ENCODE assay signal across 1 cellular context in genomic region chr19:7257148-7258041, GRCh38.
TF ChIP-seq lines count a peak whose summit lies in the region.

No MANE protein-coding gene starts in this region.

TF ChIP-seq in HEK293, 187 proteins besides CTCF, POLR2A, EP300 and RAD21 (continued from another document and continues in another):
- TF ChIP-seq, protein P1, sequence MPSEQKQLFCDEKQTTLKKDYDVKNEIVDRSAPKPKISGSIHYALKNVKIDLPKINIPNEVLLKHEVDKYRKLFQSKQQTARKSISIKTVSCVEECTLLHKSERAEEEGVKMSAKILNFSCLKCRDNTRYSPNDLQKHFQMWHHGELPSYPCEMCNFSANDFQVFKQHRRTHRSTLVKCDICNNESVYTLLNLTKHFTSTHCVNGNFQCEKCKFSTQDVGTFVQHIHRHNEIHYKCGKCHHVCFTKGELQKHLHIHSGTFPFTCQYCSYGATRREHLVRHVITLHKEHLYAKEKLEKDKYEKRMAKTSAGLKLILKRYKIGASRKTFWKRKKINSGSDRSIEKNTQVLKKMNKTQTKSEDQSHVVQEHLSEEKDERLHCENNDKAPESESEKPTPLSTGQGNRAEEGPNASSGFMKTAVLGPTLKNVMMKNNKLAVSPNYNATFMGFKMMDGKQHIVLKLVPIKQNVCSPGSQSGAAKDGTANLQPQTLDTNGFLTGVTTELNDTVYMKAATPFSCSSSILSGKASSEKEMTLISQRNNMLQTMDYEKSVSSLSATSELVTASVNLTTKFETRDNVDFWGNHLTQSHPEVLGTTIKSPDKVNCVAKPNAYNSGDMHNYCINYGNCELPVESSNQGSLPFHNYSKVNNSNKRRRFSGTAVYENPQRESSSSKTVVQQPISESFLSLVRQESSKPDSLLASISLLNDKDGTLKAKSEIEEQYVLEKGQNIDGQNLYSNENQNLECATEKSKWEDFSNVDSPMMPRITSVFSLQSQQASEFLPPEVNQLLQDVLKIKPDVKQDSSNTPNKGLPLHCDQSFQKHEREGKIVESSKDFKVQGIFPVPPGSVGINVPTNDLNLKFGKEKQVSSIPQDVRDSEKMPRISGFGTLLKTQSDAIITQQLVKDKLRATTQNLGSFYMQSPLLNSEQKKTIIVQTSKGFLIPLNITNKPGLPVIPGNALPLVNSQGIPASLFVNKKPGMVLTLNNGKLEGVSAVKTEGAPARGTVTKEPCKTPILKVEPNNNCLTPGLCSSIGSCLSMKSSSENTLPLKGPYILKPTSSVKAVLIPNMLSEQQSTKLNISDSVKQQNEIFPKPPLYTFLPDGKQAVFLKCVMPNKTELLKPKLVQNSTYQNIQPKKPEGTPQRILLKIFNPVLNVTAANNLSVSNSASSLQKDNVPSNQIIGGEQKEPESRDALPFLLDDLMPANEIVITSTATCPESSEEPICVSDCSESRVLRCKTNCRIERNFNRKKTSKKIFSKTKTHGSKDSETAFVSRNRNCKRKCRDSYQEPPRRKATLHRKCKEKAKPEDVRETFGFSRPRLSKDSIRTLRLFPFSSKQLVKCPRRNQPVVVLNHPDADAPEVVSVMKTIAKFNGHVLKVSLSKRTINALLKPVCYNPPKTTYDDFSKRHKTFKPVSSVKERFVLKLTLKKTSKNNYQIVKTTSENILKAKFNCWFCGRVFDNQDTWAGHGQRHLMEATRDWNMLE (tag by site-specific recombination; conservative IDR thresholded peaks at IDR 0.05; ENCODE audit: low read depth): no peak
- TF ChIP-seq ZNF132 (tag by site-specific recombination; IDR thresholded peaks at IDR 0.05; ENCODE audit: borderline replicate concordance) (no peak), ZNF645 (tag by site-specific recombination; IDR thresholded peaks at IDR 0.05) (no peak), ZXDB (tag by site-specific recombination; IDR thresholded peaks at IDR 0.05) (peak; percentile 79), ZNF398 (tag by site-specific recombination; IDR thresholded peaks at IDR 0.05) (peak; percentile 80), SALL2 (tag by site-specific recombination; IDR thresholded peaks at IDR 0.05; ENCODE audit: borderline replicate concordance) (no peak), ZNF670 (tag by site-specific recombination; IDR thresholded peaks at IDR 0.05; ENCODE audit: low read depth) (no peak), ZNF202 (tag by site-specific recombination; IDR thresholded peaks at IDR 0.05; ENCODE audit: borderline replicate concordance) (no peak), ZNF596 (tag by site-specific recombination; IDR thresholded peaks at IDR 0.05) (no peak), ZNF354C (tag by site-specific recombination; IDR thresholded peaks at IDR 0.05; ENCODE audit: borderline replicate concordance, low read depth) (no peak), ZNF391 (tag by site-specific recombination; IDR thresholded peaks at IDR 0.05; ENCODE audit: borderline replicate concordance, low read depth) (no peak; the same call in 1 of the 2 replicates), YY2 (tag by site-specific recombination; IDR thresholded peaks at IDR 0.05) (no peak), ZFP37 (tag by site-specific recombination; IDR thresholded peaks at IDR 0.05) (no peak), ZNF214 (tag by site-specific recombination; IDR thresholded peaks at IDR 0.05; ENCODE audit: borderline replicate concordance) (no peak), KLF1 (tag by site-specific recombination; IDR thresholded peaks at IDR 0.05) (peak; percentile 67), BCL11B (tag by site-specific recombination; IDR thresholded peaks at IDR 0.05; ENCODE audit: low read depth) (no peak), ZNF362 (tag by site-specific recombination; IDR thresholded peaks at IDR 0.05) (peak; percentile 83), SP7 (tag by site-specific recombination; IDR thresholded peaks at IDR 0.05) (peak; percentile 88), ZNF776 (tag by site-specific recombination; IDR thresholded peaks at IDR 0.05; ENCODE audit: borderline replicate concordance) (no peak), ZBTB44 (tag by site-specific recombination; IDR thresholded peaks at IDR 0.05) (no peak), ZNF341 (tag by site-specific recombination; IDR thresholded peaks at IDR 0.05; ENCODE audit: low read depth) (no peak), ZNF23 (tag by site-specific recombination; IDR thresholded peaks at IDR 0.05; ENCODE audit: borderline replicate concordance) (no peak), ZBTB7A (tag by site-specific recombination; IDR thresholded peaks at IDR 0.05; ENCODE audit: low read depth) (no peak), ZNF221 (tag by site-specific recombination; IDR thresholded peaks at IDR 0.05; ENCODE audit: borderline replicate concordance) (no peak), YY1 (tag by site-specific recombination; IDR thresholded peaks at IDR 0.05) (no peak), ZNF707 (tag by site-specific recombination; IDR thresholded peaks at IDR 0.05) (no peak), KLF16 (tag by site-specific recombination; IDR thresholded peaks at IDR 0.05) (no peak), KLF7 (tag by site-specific recombination; IDR thresholded peaks at IDR 0.05; ENCODE audit: borderline replicate concordance) (no peak), BCL11A (tag by site-specific recombination; IDR thresholded peaks at IDR 0.05; ENCODE audit: low read depth) (no peak), ZEB2 (tag by site-specific recombination; IDR thresholded peaks at IDR 0.05) (peak; percentile 78; the same call in 1 of the 2 replicates), FEZF1 (tag by site-specific recombination; IDR thresholded peaks at IDR 0.05) (no peak), ZSCAN4 (tag by site-specific recombination; IDR thresholded peaks at IDR 0.05) (no peak), ZNF24 (tag by site-specific recombination; IDR thresholded peaks at IDR 0.05) (peak; percentile 56; the same call in 1 of the 2 replicates), GLIS2 (tag by site-specific recombination; IDR thresholded peaks at IDR 0.05) (no peak), ZNF449 (tag by site-specific recombination; IDR thresholded peaks at IDR 0.05) (no peak), ZNF433 (tag by site-specific recombination; IDR thresholded peaks at IDR 0.05; ENCODE audit: low read depth) (no peak), ZIC2 (tag by site-specific recombination; IDR thresholded peaks at IDR 0.05) (no peak), KLF10 (tag by site-specific recombination; IDR thresholded peaks at IDR 0.05) (peak; percentile 84; the same call in 1 of the 2 replicates), ZNF623 (tag by site-specific recombination; IDR thresholded peaks at IDR 0.05) (no peak), ZNF157 (tag by site-specific recombination; IDR thresholded peaks at IDR 0.05) (no peak), ZNF426 (tag by site-specific recombination; IDR thresholded peaks at IDR 0.05) (no peak), SP3 (tag by site-specific recombination; IDR thresholded peaks at IDR 0.05) (peak; percentile 55), ZNF302 (tag by site-specific recombination; IDR thresholded peaks at IDR 0.05; ENCODE audit: low read depth) (no peak), ZNF514 (tag by site-specific recombination; IDR thresholded peaks at IDR 0.05) (no peak), ZNF529 (tag by site-specific recombination; IDR thresholded peaks at IDR 0.05; ENCODE audit: insufficient replicate concordance) (no peak), PRDM1 (tag by site-specific recombination; IDR thresholded peaks at IDR 0.05) (peak; percentile 72), ZNF140 (tag by site-specific recombination; IDR thresholded peaks at IDR 0.05) (no peak), TRIM28 (IDR thresholded peaks at IDR 0.05; ENCODE audit: borderline replicate concordance, low read length) (no peak), ZNF843 (tag by site-specific recombination; IDR thresholded peaks at IDR 0.05) (no peak)
- TF ChIP-seq, protein P2, sequence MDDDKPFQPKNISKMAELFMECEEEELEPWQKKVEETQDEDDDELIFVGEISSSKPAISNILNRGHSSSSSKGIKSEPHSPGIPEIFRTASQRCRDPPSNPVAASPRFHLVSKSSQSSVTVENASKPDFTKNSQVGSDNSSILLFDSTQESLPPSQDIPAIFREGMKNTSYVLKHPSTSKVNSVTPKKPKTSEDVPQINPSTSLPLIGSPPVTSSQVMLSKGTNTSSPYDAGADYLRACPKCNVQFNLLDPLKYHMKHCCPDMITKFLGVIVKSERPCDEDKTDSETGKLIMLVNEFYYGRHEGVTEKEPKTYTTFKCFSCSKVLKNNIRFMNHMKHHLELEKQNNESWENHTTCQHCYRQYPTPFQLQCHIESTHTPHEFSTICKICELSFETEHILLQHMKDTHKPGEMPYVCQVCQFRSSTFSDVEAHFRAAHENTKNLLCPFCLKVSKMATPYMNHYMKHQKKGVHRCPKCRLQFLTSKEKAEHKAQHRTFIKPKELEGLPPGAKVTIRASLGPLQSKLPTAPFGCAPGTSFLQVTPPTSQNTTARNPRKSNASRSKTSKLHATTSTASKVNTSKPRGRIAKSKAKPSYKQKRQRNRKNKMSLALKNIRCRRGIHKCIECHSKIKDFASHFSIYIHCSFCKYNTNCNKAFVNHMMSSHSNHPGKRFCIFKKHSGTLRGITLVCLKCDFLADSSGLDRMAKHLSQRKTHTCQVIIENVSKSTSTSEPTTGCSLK (tag by site-specific recombination; IDR thresholded peaks at IDR 0.05): no peak
- TF ChIP-seq, protein P3, sequence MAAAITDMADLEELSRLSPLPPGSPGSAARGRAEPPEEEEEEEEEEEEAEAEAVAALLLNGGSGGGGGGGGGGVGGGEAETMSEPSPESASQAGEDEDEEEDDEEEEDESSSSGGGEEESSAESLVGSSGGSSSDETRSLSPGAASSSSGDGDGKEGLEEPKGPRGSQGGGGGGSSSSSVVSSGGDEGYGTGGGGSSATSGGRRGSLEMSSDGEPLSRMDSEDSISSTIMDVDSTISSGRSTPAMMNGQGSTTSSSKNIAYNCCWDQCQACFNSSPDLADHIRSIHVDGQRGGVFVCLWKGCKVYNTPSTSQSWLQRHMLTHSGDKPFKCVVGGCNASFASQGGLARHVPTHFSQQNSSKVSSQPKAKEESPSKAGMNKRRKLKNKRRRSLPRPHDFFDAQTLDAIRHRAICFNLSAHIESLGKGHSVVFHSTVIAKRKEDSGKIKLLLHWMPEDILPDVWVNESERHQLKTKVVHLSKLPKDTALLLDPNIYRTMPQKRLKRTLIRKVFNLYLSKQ (tag by site-specific recombination; IDR thresholded peaks at IDR 0.05; ENCODE audit: borderline replicate concordance): no peak
